Comparison of ENCODE assay signal across 17 cellular contexts in genomic region chr10:132499367-132499685, GRCh38. TPM values are rescaled to one million over a fixed set of nuclear protein-coding genes. Genes with fewer than 3 reads are reported as not detected.
DNase-seq lines count a peak whose midpoint lies in the region; ATAC-seq, FAIRE-seq and TF ChIP-seq lines count a peak whose summit lies in the region.
"Had no signal": no experiment of that assay in that cellular context is flagged by ENCODE, and none has a peak within 500 bp of the region (broad histone marks: within the 10 kb centered on the region; RNA-seq: fewer than 3 reads in every experiment).

No MANE protein-coding gene starts in this region.

- H4K20me1 ChIP-seq in BLaER1 = 0 out of 2 replicates have a peak, but pooled peaks cover 6% of the 10 kb centered on the region

- H3K27ac ChIP-seq in BLaER1 = no peak overlapping the region
- no peak overlapping the region for H3K27ac ChIP-seq in kidney (ENCODE audit: low read depth in 2 of 2, low read length in 2 of 2)

- H3K27me3 ChIP-seq in BLaER1 = peaks cover 42% of the 10 kb centered on the region

- no peak for ATAC-seq in GM18868 (IDR thresholded peaks at IDR 0.05; ENCODE audit: unreplicated experiment)

- H3K9ac ChIP-seq in BLaER1 (no peak overlapping the region), kidney (ENCODE audit: low read length in 2 of 2) (no peak overlapping the region)

- peaks cover 66% of the 10 kb centered on the region for H3K4me1 ChIP-seq in BLaER1
- peaks cover 0 to 4% of the 10 kb centered on the region in 2 donors for H3K4me1 ChIP-seq in kidney (ENCODE audit: control insufficient read depth in 1 of 2, insufficient read depth in 1 of 2, low read depth in 1 of 2, low read length in 2 of 2)

- no peak overlapping the region for H3K4me3 ChIP-seq in BLaER1
- no peak overlapping the region for H3K4me3 ChIP-seq in kidney (ENCODE audit: low read length in 2 of 2)

- H3K36me3 ChIP-seq in BLaER1 (no peaks in the 10 kb centered on the region), kidney (ENCODE audit: control insufficient read depth in 1 of 2, insufficient read depth in 2 of 2, low read length in 2 of 2) (no peaks in the 10 kb centered on the region)

- TF ChIP-seq CTCF in kidney (IDR thresholded peaks at IDR 0.05; ENCODE audit: borderline replicate concordance, extremely low read depth, insufficient read depth) = no peak

- DNase-seq in G401 (ENCODE audit: low spot score) (peak; percentile 24), kidney (peak; percentile 41), posterior vena cava (ENCODE audit: low spot score) (peak; percentile 47), NCI-H187 treated with DMSO at 0.1 percent for 48 hours (lab: John Stamatoyannopoulos, UW) (no peak), GM19238 (ENCODE audit: insufficient read length, low spot score) (no peak), NOMO-1 treated with DMSO at 0.1 percent for 48 hours (lab: John Stamatoyannopoulos, UW; ENCODE audit: unreplicated experiment) (no peak)
- DNase-seq: GDM1, KG1, NCI-H1105, NCI-H146, NCI-H2029 treated with DMSO at 0.1 percent for 48 hours, NCI-H526, SHP77 had no signal

- no peak for FAIRE-seq in kidney (lab: Jason Lieb, UNC)
- FAIRE-seq: GM18507, H54 had no signal

- H3K4me2 ChIP-seq in BLaER1 = peak overlapping the region; percentile 17; the same call in 1 of the 2 replicates

- H3K9me3 ChIP-seq in BLaER1 (no peaks in the 10 kb centered on the region), kidney (ENCODE audit: control insufficient read depth in 1 of 2, low read length in 2 of 2) (no peaks in the 10 kb centered on the region)

- intact Hi-C loops in kidney (cut with DNase I) = no loop called here
- intact Hi-C loops in posterior vena cava (cut with DNase I) = loop anchor here in 1 of 2 donors (10.0 kb wide), 1 partner anchor 135 kb away; no protein-coding TSS in a partner anchor

- in situ Hi-C loops in G401 (cut with HindIII; ENCODE audit: low sequenced_read_pairs) = no loop called here

RNA-seq across cellular contexts. Expression of gene INPP5A, which starts 38.3 kb away (rescaled TPM):
- total RNA-seq in G401 (2014; rRNA removed; shearing (Covaris generic)) = 22.8 and 44.3 TPM in 2 replicates
- 40.3 TPM for total RNA-seq in kidney
- 20.8 TPM for polyA plus RNA-seq in kidney (ENCODE audit: insufficient read depth, low read depth, low replicate concordance)
- 100 to 1,000 TPM in 1 of 2 donors, 10 to 100 TPM in 1; 65.2 to 102 TPM for total RNA-seq in posterior vena cava

Comparison
In these comparisons a context has a peak if more than half of its experiments do, and no peak if none do; other contexts are left out.
1. DNase-seq: peak in G401 (single experiment), kidney (single experiment) and posterior vena cava (single experiment); none in NCI-H187 treated with DMSO at 0.1 percent for 48 hours (single experiment), GM19238 (single experiment) and NOMO-1 treated with DMSO at 0.1 percent for 48 hours (single experiment).